Comparison of ENCODE assay signal across 1 cellular context in the genomic region with DNA sequence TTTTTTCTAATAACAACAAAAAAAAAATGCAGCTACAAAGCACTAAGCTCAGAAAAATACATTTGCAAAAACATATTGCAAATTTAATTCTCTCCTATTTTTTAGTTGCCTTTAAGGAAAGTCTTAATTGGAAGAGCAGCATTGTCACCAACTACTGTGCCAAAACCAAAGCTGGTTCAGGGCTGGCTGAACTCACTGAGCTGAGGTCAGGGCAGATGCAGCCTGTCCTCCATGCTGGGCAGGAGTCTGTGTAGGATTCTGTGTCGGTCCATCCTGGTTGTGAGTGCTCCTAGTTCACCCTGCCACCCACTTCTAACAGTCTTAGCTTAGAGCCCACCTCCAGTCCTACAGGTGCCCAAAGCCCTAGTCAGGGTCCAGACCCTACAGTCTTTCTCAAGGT.
TF ChIP-seq lines count a peak whose summit lies in the region.

No MANE protein-coding gene starts in this region.

TF ChIP-seq in H1, 55 proteins besides CTCF, POLR2A, EP300 and RAD21 (continued from another document):
- TF ChIP-seq POLR2AphosphoS5 (IDR thresholded peaks at IDR 0.05; ENCODE audit: low read depth, low read length) (no peak), TCF12 (IDR thresholded peaks at IDR 0.05; ENCODE audit: low read depth, low read length) (no peak)
- TF ChIP-seq, protein P1, sequence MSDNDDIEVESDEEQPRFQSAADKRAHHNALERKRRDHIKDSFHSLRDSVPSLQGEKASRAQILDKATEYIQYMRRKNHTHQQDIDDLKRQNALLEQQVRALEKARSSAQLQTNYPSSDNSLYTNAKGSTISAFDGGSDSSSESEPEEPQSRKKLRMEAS (IDR thresholded peaks at IDR 0.05), result no peak
